In the genomic region with DNA sequence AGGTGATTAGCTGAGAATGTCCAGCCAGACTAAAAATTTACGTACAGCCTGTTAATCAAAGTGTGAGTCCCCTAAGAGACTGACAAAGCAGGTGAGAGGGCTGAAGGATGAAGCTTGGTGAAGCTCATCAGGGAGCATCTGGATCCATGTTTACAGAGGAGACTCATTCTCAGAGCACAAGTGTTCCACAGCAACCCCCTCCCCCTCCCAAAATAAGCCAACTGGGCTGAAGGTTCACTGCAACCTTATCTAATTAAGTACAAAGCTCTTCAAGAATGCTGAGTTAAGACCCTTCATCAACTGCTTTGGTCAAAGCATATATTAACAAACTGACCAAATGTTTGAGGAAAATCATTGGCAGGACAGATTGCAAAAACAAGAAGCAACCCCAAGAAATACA, we compare ENCODE assay signal across 24 cellular contexts.
DNase-seq lines count a peak whose midpoint lies in the region; ATAC-seq and TF ChIP-seq lines count a peak whose summit lies in the region.
"Had no signal": no experiment of that assay in that cellular context is flagged by ENCODE, and none has a peak within 500 bp of the region (broad histone marks: within the 10 kb centered on the region; RNA-seq: fewer than 3 reads in every experiment).

No MANE protein-coding gene starts in this region.

- H3K9me3 Mint-ChIP-seq in GM23338 (no peaks in the 10 kb centered on the region), endodermal cell (peaks cover 2% of the 10 kb centered on the region), neural progenitor cell (no peaks in the 10 kb centered on the region)
- H3K9me3 Mint-ChIP-seq: HFFc6 had no signal

- no peaks in the 10 kb centered on the region for H3K27me3 Mint-ChIP-seq in GM23338 (ENCODE audit: insufficient read depth, low read depth, poor library complexity)
- no peaks in the 10 kb centered on the region for H3K27me3 Mint-ChIP-seq in endodermal cell (ENCODE audit: insufficient read depth)
- H3K27me3 Mint-ChIP-seq in neural progenitor cell (ENCODE audit: insufficient read depth, low read depth), result no peaks in the 10 kb centered on the region
- H3K27me3 Mint-ChIP-seq: CD4-positive, alpha-beta T cell; CD8-positive, alpha-beta memory T cell had no signal

- H2AFZ ChIP-seq in GM23338, result no peak overlapping the region
- peak overlapping the region; percentile 69 for H2AFZ ChIP-seq in neural progenitor cell (replicated peaks)
- no peak overlapping the region for H2AFZ ChIP-seq in MM.1S (ENCODE audit: low read length)
- H2AFZ ChIP-seq: GM23248 had no signal

- H4K20me1 ChIP-seq in GM23338 (replicated peaks; ENCODE audit: insufficient read depth), result no peaks in the 10 kb centered on the region
- H4K20me1 ChIP-seq in neural progenitor cell (ENCODE audit: low read depth), result no peaks in the 10 kb centered on the region
- H4K20me1 ChIP-seq in MM.1S (ENCODE audit: insufficient read depth, low read length), result no peaks in the 10 kb centered on the region
- H4K20me1 ChIP-seq: BLaER1 treated with 17β-estradiol and CSF1 and Interleukin-3, amounts not matched to agents 10 nM and 100 nM had no signal

- H3K4me1 Mint-ChIP-seq in GM23338 (no peaks in the 10 kb centered on the region), endodermal cell (peaks cover 31% of the 10 kb centered on the region), neural progenitor cell (no peaks in the 10 kb centered on the region)
- H3K4me1 Mint-ChIP-seq: CD14-positive monocyte; CD8-positive, alpha-beta memory T cell had no signal

- H3K36me3 ChIP-seq in GM23338 (ENCODE audit: insufficient read depth) (no peaks in the 10 kb centered on the region), endodermal cell (ENCODE audit: control insufficient read depth, insufficient read depth, low read length) (no peaks in the 10 kb centered on the region), neural progenitor cell (no peaks in the 10 kb centered on the region), MM.1S (replicated peaks; ENCODE audit: insufficient read depth, low read length) (no peaks in the 10 kb centered on the region), spleen (no peaks in the 10 kb centered on the region)
- H3K36me3 ChIP-seq: BE2C; BLaER1 treated with 17β-estradiol and CSF1 and Interleukin-3, amounts not matched to agents 10 nM and 100 nM; HAP-1 had no signal

- intact Hi-C loops in spleen (cut with DNase I; ENCODE audit: low total_unique reads), result no loop called here

- TF ChIP-seq POLR2A in spleen (IDR thresholded peaks at IDR 0.05), result no peak

- H3K9ac ChIP-seq in endodermal cell (ENCODE audit: extremely low read depth, low read length, poor library complexity, severe bottlenecking), result no peak overlapping the region
- no peak overlapping the region for H3K9ac ChIP-seq in neural progenitor cell
- no peak overlapping the region for H3K9ac ChIP-seq in MM.1S (ENCODE audit: low read length)
- H3K9ac ChIP-seq: BLaER1 treated with 17β-estradiol and CSF1 and Interleukin-3, amounts not matched to agents 10 nM and 100 nM; GM23248 had no signal

- 50 to 52% methylated on average over 1 of the region's 1 CpG for WGBS in endodermal cell (ENCODE audit: insufficient coverage in 1 of 2, insufficient read length in 1 of 2), 2 experiments
- 78 to 92% (median 89%) methylated on average over 1 of the region's 1 CpG for WGBS in spleen, 5 donors

- H3K4me2 ChIP-seq in GM23338 (no peak overlapping the region), neural progenitor cell (peak overlapping the region; percentile 16), MM.1S (ENCODE audit: low read depth, low read length) (no peak overlapping the region)
- H3K4me2 ChIP-seq: A549; BLaER1 treated with 17β-estradiol and CSF1 and Interleukin-3, amounts not matched to agents 10 nM and 100 nM had no signal

- no peaks in the 10 kb centered on the region for H3K4me1 ChIP-seq in GM23338 (ENCODE audit: insufficient read depth)
- peaks cover 16% of the 10 kb centered on the region for H3K4me1 ChIP-seq in endodermal cell (ENCODE audit: control insufficient read depth, insufficient read depth, low read length)
- H3K4me1 ChIP-seq in neural progenitor cell, result peaks cover 21% of the 10 kb centered on the region
- peaks cover 8% of the 10 kb centered on the region; the same call in 1 of the 2 replicates for H3K4me1 ChIP-seq in MM.1S (ENCODE audit: low read length)
- no peaks in the 10 kb centered on the region for H3K4me1 ChIP-seq in spleen
- H3K4me1 ChIP-seq: A549; BE2C; BLaER1 treated with 17β-estradiol and CSF1 and Interleukin-3, amounts not matched to agents 10 nM and 100 nM; HAP-1 had no signal

- no peaks in the 10 kb centered on the region for H3K9me3 ChIP-seq in endodermal cell (ENCODE audit: control insufficient read depth, low read length)
- no peaks in the 10 kb centered on the region for H3K9me3 ChIP-seq in neural progenitor cell (ENCODE audit: low read depth)
- no peaks in the 10 kb centered on the region for H3K9me3 ChIP-seq in MM.1S (replicated peaks; ENCODE audit: insufficient read depth, low read length)
- H3K9me3 ChIP-seq in spleen, result peaks cover 0 to 3% (median 0%) of the 10 kb centered on the region in 8 donors
- H3K9me3 ChIP-seq: A549; BE2C; BLaER1 treated with 17β-estradiol and CSF1 and Interleukin-3, amounts not matched to agents 10 nM and 100 nM; HAP-1 had no signal

- H3K27me3 ChIP-seq in GM23338 (ENCODE audit: insufficient read depth), result no peaks in the 10 kb centered on the region
- no peaks in the 10 kb centered on the region for H3K27me3 ChIP-seq in endodermal cell (ENCODE audit: control insufficient read depth, insufficient read depth, low read length, poor library complexity, severe bottlenecking)
- no peaks in the 10 kb centered on the region for H3K27me3 ChIP-seq in neural progenitor cell
- no peaks in the 10 kb centered on the region for H3K27me3 ChIP-seq in MM.1S (replicated peaks; ENCODE audit: insufficient read depth, low read length)
- no peaks in the 10 kb centered on the region for H3K27me3 ChIP-seq in spleen (replicated peaks in 1 of 7)
- H3K27me3 ChIP-seq: BE2C; BLaER1 treated with 17β-estradiol and CSF1 and Interleukin-3, amounts not matched to agents 10 nM and 100 nM had no signal

- TF ChIP-seq CTCF in GM23338 (conservative IDR thresholded peaks at IDR 0.05; ENCODE audit: low read depth in 2 of 2) (no peak), endodermal cell (conservative IDR thresholded peaks at IDR 0.05) (no peak), neural progenitor cell (IDR thresholded peaks at IDR 0.05) (no peak), MM.1S (IDR thresholded peaks at IDR 0.05; ENCODE audit: low read length) (no peak), spleen (IDR thresholded peaks at IDR 0.05 in 8 of 11, conservative IDR thresholded peaks at IDR 0.05 in 3 of 11) (no peak)

- H3F3A ChIP-seq in GM23338 (replicated peaks; ENCODE audit: low read depth) (no peaks in the 10 kb centered on the region), neural progenitor cell (ENCODE audit: low read depth) (no peaks in the 10 kb centered on the region), MM.1S (ENCODE audit: insufficient read depth, low read length) (no peaks in the 10 kb centered on the region)

- H3K27ac Mint-ChIP-seq in GM23338 (no peak overlapping the region), endodermal cell (no peak overlapping the region), neural progenitor cell (peak overlapping the region; percentile 13)
- H3K27ac Mint-ChIP-seq: CD14-positive monocyte; CD4-positive, alpha-beta T cell; CD8-positive, alpha-beta memory T cell; HFFc6 had no signal

- H3K4me3 ChIP-seq in GM23338, result no peak overlapping the region
- peak overlapping the region; percentile 48 for H3K4me3 ChIP-seq in endodermal cell (ENCODE audit: low read length)
- H3K4me3 ChIP-seq in neural progenitor cell, result no peak overlapping the region
- H3K4me3 ChIP-seq in MM.1S (ENCODE audit: low read length), result no peak overlapping the region
- H3K4me3 ChIP-seq in spleen, result no peak overlapping the region
- H3K4me3 ChIP-seq: A549; BLaER1 treated with 17β-estradiol and CSF1 and Interleukin-3, amounts not matched to agents 10 nM and 100 nM; GM12878; GM23248; HAP-1 had no signal

- no peaks in the 10 kb centered on the region for H3K36me3 Mint-ChIP-seq in GM23338 (ENCODE audit: low read depth)
- no peaks in the 10 kb centered on the region for H3K36me3 Mint-ChIP-seq in endodermal cell (ENCODE audit: low read depth)
- H3K36me3 Mint-ChIP-seq in neural progenitor cell, result no peaks in the 10 kb centered on the region
- H3K36me3 Mint-ChIP-seq: CD14-positive monocyte; CD8-positive, alpha-beta memory T cell had no signal

- ATAC-seq in GM23338, result no peak
- ATAC-seq: A549, GM12878 had no signal

- no peaks in the 10 kb centered on the region for H3K79me2 ChIP-seq in GM23338 (replicated peaks; ENCODE audit: insufficient read depth)
- no peaks in the 10 kb centered on the region for H3K79me2 ChIP-seq in neural progenitor cell (ENCODE audit: low read depth)
- H3K79me2 ChIP-seq in MM.1S (ENCODE audit: low read length), result no peaks in the 10 kb centered on the region

- no peak overlapping the region for H3K4me3 Mint-ChIP-seq in GM23338
- no peak overlapping the region for H3K4me3 Mint-ChIP-seq in endodermal cell
- no peak overlapping the region for H3K4me3 Mint-ChIP-seq in neural progenitor cell
- H3K4me3 Mint-ChIP-seq: CD14-positive monocyte; CD4-positive, alpha-beta T cell; CD8-positive, alpha-beta memory T cell; HFFc6 had no signal

- H3K9me2 ChIP-seq in GM23338 (ENCODE audit: insufficient read depth) (no peaks in the 10 kb centered on the region), MM.1S (replicated peaks; ENCODE audit: insufficient read depth, low read length) (no peaks in the 10 kb centered on the region)

- H3K27ac ChIP-seq in GM23338 (ENCODE audit: low read depth) (no peak overlapping the region), endodermal cell (ENCODE audit: low read depth, low read length) (no peak overlapping the region), neural progenitor cell (no peak overlapping the region), MM.1S (ENCODE audit: low read length) (no peak overlapping the region), spleen (no peak overlapping the region)
- H3K27ac ChIP-seq: A549; BLaER1 treated with 17β-estradiol and CSF1 and Interleukin-3, amounts not matched to agents 10 nM and 100 nM; GM23248 had no signal

- peak; percentile 2 for DNase-seq in GM23338 (ENCODE audit: low spot score)
- peak; percentile 98 for DNase-seq in NCI-H82 (lab: John Stamatoyannopoulos, UW)
- DNase-seq in endodermal cell, result peak; percentile 59
- peak; percentile 39 for DNase-seq in neural progenitor cell (ENCODE audit: low spot score)
- no peak for DNase-seq in NOMO-1 (lab: John Stamatoyannopoulos, UW; ENCODE audit: unreplicated experiment in 2 of 2)
- no peak for DNase-seq in MM.1S
- no peak for DNase-seq in spleen
- no peak for DNase-seq in DMS 273 treated with DMSO at 0.1 percent for 48 hours (lab: John Stamatoyannopoulos, UW)
- DNase-seq: 8988T; ACHN; AML-193; BE2C; CD4-positive, alpha-beta T cell; CD8-positive, alpha-beta memory T cell; DMS79; EL; GDM1; GM23248; HFFc6 had no signal

TF ChIP-seq in GM23338, 12 proteins besides CTCF, POLR2A, EP300 and RAD21 (continues in another document):
- TF ChIP-seq EZH2phosphoT487 (IDR thresholded peaks at IDR 0.05; ENCODE audit: unreplicated experiment), result no peak
- TF ChIP-seq JUNB (IDR thresholded peaks at IDR 0.05; ENCODE audit: unreplicated experiment), result no peak
- no peak for TF ChIP-seq STAT1 (IDR thresholded peaks at IDR 0.05; ENCODE audit: unreplicated experiment)
- TF ChIP-seq EZH2 (IDR thresholded peaks at IDR 0.05; ENCODE audit: low read depth, unreplicated experiment), result no peak

Comparison
In these comparisons a context has a peak if more than half of its experiments do, and no peak if none do; other contexts are left out.
1. DNase-seq: peak in GM23338 (single experiment), NCI-H82 (single experiment), endodermal cell (single experiment) and neural progenitor cell (single experiment); none in NOMO-1 (0 of 2), MM.1S (single experiment), spleen (single experiment) and DMS 273 treated with DMSO at 0.1 percent for 48 hours (single experiment).